Comparison of ENCODE assay signal across 8 cellular contexts in the genomic region with DNA sequence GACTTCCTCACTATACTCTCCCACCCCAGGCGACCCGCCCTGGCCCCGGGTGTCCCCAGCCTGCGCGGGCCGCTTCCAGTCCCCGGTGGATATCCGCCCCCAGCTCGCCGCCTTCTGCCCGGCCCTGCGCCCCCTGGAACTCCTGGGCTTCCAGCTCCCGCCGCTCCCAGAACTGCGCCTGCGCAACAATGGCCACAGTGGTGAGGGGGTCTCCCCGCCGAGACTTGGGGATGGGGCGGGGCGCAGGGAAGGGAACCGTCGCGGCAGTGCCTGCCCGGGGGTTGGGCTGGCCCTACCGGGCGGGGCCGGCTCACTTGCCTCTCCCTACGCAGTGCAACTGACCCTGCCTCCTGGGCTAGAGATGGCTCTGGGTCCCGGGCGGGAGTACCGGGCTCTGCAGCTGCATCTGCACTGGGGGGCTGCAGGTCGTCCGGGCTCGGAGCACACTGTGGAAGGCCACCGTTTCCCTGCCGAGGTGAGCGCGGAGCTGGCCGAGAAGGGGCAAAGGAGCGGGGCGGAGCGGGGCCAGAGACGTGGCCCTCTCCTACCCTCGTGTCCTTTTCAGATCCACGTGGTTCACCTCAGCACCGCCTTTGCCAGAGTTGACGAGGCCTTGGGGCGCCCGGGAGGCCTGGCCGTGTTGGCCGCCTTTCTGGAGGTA. TPM values are rescaled to one million over a fixed set of nuclear protein-coding genes. Genes with fewer than 3 reads are reported as not detected.
DNase-seq lines count a peak whose midpoint lies in the region; ATAC-seq and TF ChIP-seq lines count a peak whose summit lies in the region.

No MANE protein-coding gene starts in this region.

- peak overlapping the region; percentile 81 to 83 for H3K4me3 Mint-ChIP-seq in stimulated activated naive B cell treated with anti-CD40 and anti-IgM and Interleukin-4, amounts not matched to agents 10 μg/mL and 1 μg/mL and 100 μg/mL, for 72 hours

- peak; percentile 82 to 84 for ATAC-seq in stimulated activated naive B cell treated with anti-CD40 and anti-IgM and Interleukin-4, amounts not matched to agents 10 μg/mL and 1 μg/mL and 100 μg/mL, for 72 hours (replicated peaks)
- no peak for ATAC-seq in HG02763 (IDR thresholded peaks at IDR 0.05; ENCODE audit: unreplicated experiment)

- no peaks in the 10 kb centered on the region for H3K36me3 Mint-ChIP-seq in stimulated activated naive B cell treated with anti-CD40 and anti-IgM and Interleukin-4, amounts not matched to agents 10 μg/mL and 1 μg/mL and 100 μg/mL, for 72 hours

- H3K4me1 Mint-ChIP-seq in stimulated activated naive B cell treated with anti-CD40 and anti-IgM and Interleukin-4, amounts not matched to agents 10 μg/mL and 1 μg/mL and 100 μg/mL, for 72 hours: peaks cover 14 to 31% of the 10 kb centered on the region in 2 donors

- H3K4me3 ChIP-seq in kidney epithelial cell (ENCODE audit: low read depth, low read length): peak overlapping the region; percentile 47

- H3K27me3 ChIP-seq in kidney epithelial cell (ENCODE audit: control insufficient read depth, insufficient read depth, low read length): peaks cover 3% of the 10 kb centered on the region

- DNase-seq in activated CD4-positive, CD25-positive, alpha-beta regulatory T cell treated with anti-CD3 and anti-CD28 coated beads, Interleukin-2, amount 50 U/mL, for 72 hours: peak; percentile 46
- DNase-seq in activated CD4-positive, CD25-positive, alpha-beta regulatory T cell (lab: John Stamatoyannopoulos, UW): no peak
- DNase-seq in astrocyte of the hippocampus (ENCODE audit: low read depth, low spot score) (peak; percentile 61), kidney epithelial cell (ENCODE audit: low read depth) (no peak), HPDE6-E6E7 (ENCODE audit: extremely low spot score) (no peak), H4 (ENCODE audit: low spot score) (no peak)
- peak; percentile 40 for DNase-seq in stimulated activated naive B cell treated with anti-CD40 and anti-IgM and Interleukin-4, amounts not matched to agents 10 μg/mL and 1 μg/mL and 100 μg/mL, for 72 hours

- H3K9me3 Mint-ChIP-seq in stimulated activated naive B cell treated with anti-CD40 and anti-IgM and Interleukin-4, amounts not matched to agents 10 μg/mL and 1 μg/mL and 100 μg/mL, for 72 hours: no peaks in the 10 kb centered on the region

- H3K36me3 ChIP-seq in kidney epithelial cell (ENCODE audit: control insufficient read depth, insufficient read depth, low read length): no peaks in the 10 kb centered on the region

- peak overlapping the region; percentile 66 for H3K27ac Mint-ChIP-seq in stimulated activated naive B cell treated with anti-CD40 and anti-IgM and Interleukin-4, amounts not matched to agents 10 μg/mL and 1 μg/mL and 100 μg/mL, for 72 hours

- no peak for TF ChIP-seq CTCF in kidney epithelial cell (IDR thresholded peaks at IDR 0.05; ENCODE audit: insufficient read depth, low read length, poor library complexity, severe bottlenecking)

- peaks cover 5 to 10% of the 10 kb centered on the region in 2 donors for H3K27me3 Mint-ChIP-seq in stimulated activated naive B cell treated with anti-CD40 and anti-IgM and Interleukin-4, amounts not matched to agents 10 μg/mL and 1 μg/mL and 100 μg/mL, for 72 hours

RNA-seq across cellular contexts. Expression of a gene that starts 2.1 kb away (rescaled TPM):
- 0.04 and 0.27 TPM in 2 replicates for total RNA-seq in kidney epithelial cell
- 1.3 and 2.1 TPM in 2 replicates for total RNA-seq in H4 (2014; rRNA removed; shearing (Covaris generic))

RNA-seq across cellular contexts. Expression of a gene that starts 10.9 kb away (rescaled TPM):
- 0.62 and 1.2 TPM in 2 replicates for total RNA-seq in kidney epithelial cell
- total RNA-seq in H4 (2014; rRNA removed; shearing (Covaris generic)): 16.9 and 44.9 TPM in 2 replicates

RNA-seq across cellular contexts. Expression of a gene that starts 13.9 kb away (rescaled TPM):
- total RNA-seq in kidney epithelial cell: 68.9 and 77.1 TPM in 2 replicates
- total RNA-seq in H4 (2014; rRNA removed; shearing (Covaris generic)): 2.7 and 3.9 TPM in 2 replicates

RNA-seq across cellular contexts. Expression of a gene that starts 17.8 kb away (rescaled TPM):
- 14.0 and 21.1 TPM in 2 replicates for total RNA-seq in kidney epithelial cell
- total RNA-seq in H4 (2014; rRNA removed; shearing (Covaris generic)): 6.3 and 7.9 TPM in 2 replicates

RNA-seq across cellular contexts. Expression of a gene that starts 18.0 kb away (rescaled TPM):
- 1,522 and 7,636 TPM in 2 replicates for total RNA-seq in kidney epithelial cell
- total RNA-seq in H4 (2014; rRNA removed; shearing (Covaris generic)): 4,639 and 15,849 TPM in 2 replicates

Comparison
In these comparisons a context has a peak if more than half of its experiments do, and no peak if none do; other contexts are left out.
1. DNase-seq: peak in activated CD4-positive, CD25-positive, alpha-beta regulatory T cell treated with anti-CD3 and anti-CD28 coated beads, Interleukin-2, amount 50 U/mL, for 72 hours (single experiment), astrocyte of the hippocampus (single experiment) and stimulated activated naive B cell treated with anti-CD40 and anti-IgM and Interleukin-4, amounts not matched to agents 10 μg/mL and 1 μg/mL and 100 μg/mL, for 72 hours (single experiment); none in activated CD4-positive, CD25-positive, alpha-beta regulatory T cell (0 of 4), kidney epithelial cell (single experiment), HPDE6-E6E7 (single experiment) and H4 (single experiment).
2. RNA of a gene that starts 13.9 kb away (total RNA-seq): 68.9 to 77.1 TPM in kidney epithelial cell; 2.7 to 3.9 TPM in H4; every median in the first group is over 10 times any median in the second.